Comparison of ENCODE assay signal across 32 cellular contexts in genomic region chr6:164018127-164018526, GRCh38.
"Had no signal": no experiment of that assay in that cellular context is flagged by ENCODE, and none has a peak within 500 bp of the region (broad histone marks: within the 10 kb centered on the region; RNA-seq: fewer than 3 reads in every experiment).

No MANE protein-coding gene starts in this region.

- H3K9me3 Mint-ChIP-seq: naive thymus-derived CD8-positive, alpha-beta T cell; natural killer cell treated with Interleukin-12 subunit alpha and Interleukin-12 subunit beta and Interleukin-15 and Interleukin-18, amount 100 ng/mL, for 72 hours; nephron progenitor cell; stimulated activated memory B cell treated with anti-CD40 and anti-IgM and Interleukin-4, amounts not matched to agents 10 μg/mL and 1 μg/mL and 100 μg/mL, for 72 hours; stimulated activated naive CD8-positive, alpha-beta T cell treated with anti-CD3 and anti-CD28 coated beads, Interleukin-15, amount 100 ng/mL, for 72 hours had no signal

- H2AFZ ChIP-seq: neural progenitor cell, parathyroid adenoma had no signal

- ATAC-seq: naive thymus-derived CD8-positive, alpha-beta T cell; natural killer cell treated with Interleukin-12 subunit alpha and Interleukin-12 subunit beta and Interleukin-15 and Interleukin-18, amount 100 ng/mL, for 72 hours; psoas muscle; right cardiac atrium; right lobe of liver; stimulated activated memory B cell treated with anti-CD40 and anti-IgM and Interleukin-4, amounts not matched to agents 10 μg/mL and 1 μg/mL and 100 μg/mL, for 72 hours; stimulated activated naive CD8-positive, alpha-beta T cell treated with anti-CD3 and anti-CD28 coated beads, Interleukin-15, amount 100 ng/mL, for 72 hours; stimulated activated naive CD8-positive, alpha-beta T cell treated with anti-CD3 and anti-CD28 coated beads, Interleukin-15, Interleukin-2, amounts not matched to agents 100 U/mL and 50 U/mL, for 24 hours had no signal

- FAIRE-seq: small intestine, urothelium cell line had no signal

- H3K4me3 Mint-ChIP-seq: naive thymus-derived CD8-positive, alpha-beta T cell; natural killer cell treated with Interleukin-12 subunit alpha and Interleukin-12 subunit beta and Interleukin-15 and Interleukin-18, amount 100 ng/mL, for 72 hours; nephron progenitor cell; neural progenitor cell; stimulated activated memory B cell treated with anti-CD40 and anti-IgM and Interleukin-4, amounts not matched to agents 10 μg/mL and 1 μg/mL and 100 μg/mL, for 72 hours; stimulated activated naive CD8-positive, alpha-beta T cell treated with anti-CD3 and anti-CD28 coated beads, Interleukin-15, amount 100 ng/mL, for 72 hours had no signal

- H3K27ac Mint-ChIP-seq: naive thymus-derived CD8-positive, alpha-beta T cell; natural killer cell treated with Interleukin-12 subunit alpha and Interleukin-12 subunit beta and Interleukin-15 and Interleukin-18, amount 100 ng/mL, for 72 hours; nephron progenitor cell; progenitor cell of endocrine pancreas; stimulated activated memory B cell treated with anti-CD40 and anti-IgM and Interleukin-4, amounts not matched to agents 10 μg/mL and 1 μg/mL and 100 μg/mL, for 72 hours; stimulated activated naive CD8-positive, alpha-beta T cell treated with anti-CD3 and anti-CD28 coated beads, Interleukin-15, amount 100 ng/mL, for 72 hours had no signal

- H3K36me3 ChIP-seq: neural progenitor cell, ovary, right lobe of liver, spleen, suprapubic skin, tibial artery, transverse colon, upper lobe of left lung, vagina had no signal

- H3K79me2 ChIP-seq: parathyroid adenoma had no signal

- H3K4me2 ChIP-seq: neural progenitor cell had no signal

- H3K27me3 ChIP-seq: neural progenitor cell, ovary, right lobe of liver, spleen, suprapubic skin, testis, transverse colon, upper lobe of left lung, vagina had no signal

- H3K9ac ChIP-seq: neural progenitor cell, parathyroid adenoma had no signal

- H3K27ac ChIP-seq: neural progenitor cell, ovary, parathyroid adenoma, psoas muscle, right lobe of liver, spleen, suprapubic skin, testis, tibial artery, transverse colon, upper lobe of left lung, vagina had no signal

- DNase-seq: naive B cell; naive thymus-derived CD8-positive, alpha-beta T cell; nephron progenitor cell; occipital lobe; ovary; posterior cingulate gyrus; psoas muscle; right cardiac atrium; right lobe of liver; small intestine; spleen; stimulated activated CD4-positive, alpha-beta T cell treated with anti-CD3 and anti-CD28 coated beads, Interleukin-12 subunit alpha, Interleukin-12 subunit beta, amount 100 ng/mL, for 4 hours; stimulated activated CD4-positive, alpha-beta T cell treated with anti-CD3 and anti-CD28 coated beads, Interleukin-1b, Interleukin-23, amount 100 ng/mL, for 48 hours; stimulated activated CD4-positive, alpha-beta T cell treated with anti-CD3 and anti-CD28 coated beads, Interleukin-4, amount 100 ng/mL, for 1 hour; stimulated activated CD4-positive, alpha-beta T cell treated with anti-CD3 and anti-CD28 coated beads, Interleukin-4, amount 100 ng/mL, for 4 hours; stimulated activated CD8-positive, alpha-beta memory T cell treated with anti-CD3 and anti-CD28 coated beads, Interleukin-4, amount 100 ng/mL, for 48 hours; stimulated activated naive CD4-positive, alpha-beta T cell; stimulated activated naive CD8-positive, alpha-beta T cell treated with anti-CD3 and anti-CD28 coated beads, Interleukin-15, amount 100 ng/mL, for 72 hours; stimulated activated naive CD8-positive, alpha-beta T cell treated with anti-CD3 and anti-CD28 coated beads, Interleukin-15, Interleukin-2, amounts not matched to agents 100 U/mL and 50 U/mL, for 24 hours; substantia nigra; testis; tibial artery; transverse colon; upper lobe of left lung had no signal

- H3K9me3 ChIP-seq: ovary, psoas muscle, right lobe of liver, spleen, suprapubic skin, testis, tibial artery, transverse colon, upper lobe of left lung, vagina had no signal

- H3K4me1 ChIP-seq: right lobe of liver, spleen, tibial artery, transverse colon, upper lobe of left lung, vagina had no signal

- H3K4me1 Mint-ChIP-seq: naive B cell; naive thymus-derived CD8-positive, alpha-beta T cell; stimulated activated memory B cell treated with anti-CD40 and anti-IgM and Interleukin-4, amounts not matched to agents 10 μg/mL and 1 μg/mL and 100 μg/mL, for 72 hours; stimulated activated naive CD8-positive, alpha-beta T cell treated with anti-CD3 and anti-CD28 coated beads, Interleukin-15, amount 100 ng/mL, for 72 hours had no signal

- H3K36me3 Mint-ChIP-seq: naive B cell; naive thymus-derived CD8-positive, alpha-beta T cell; natural killer cell treated with Interleukin-12 subunit alpha and Interleukin-12 subunit beta and Interleukin-15 and Interleukin-18, amount 100 ng/mL, for 72 hours; stimulated activated memory B cell treated with anti-CD40 and anti-IgM and Interleukin-4, amounts not matched to agents 10 μg/mL and 1 μg/mL and 100 μg/mL, for 72 hours had no signal

- H3K4me3 ChIP-seq: neural progenitor cell, ovary, psoas muscle, right lobe of liver, spleen, suprapubic skin, testis, tibial artery, transverse colon, upper lobe of left lung, vagina had no signal
